ENCODE assay signal across 17 cellular contexts in the genomic region with DNA sequence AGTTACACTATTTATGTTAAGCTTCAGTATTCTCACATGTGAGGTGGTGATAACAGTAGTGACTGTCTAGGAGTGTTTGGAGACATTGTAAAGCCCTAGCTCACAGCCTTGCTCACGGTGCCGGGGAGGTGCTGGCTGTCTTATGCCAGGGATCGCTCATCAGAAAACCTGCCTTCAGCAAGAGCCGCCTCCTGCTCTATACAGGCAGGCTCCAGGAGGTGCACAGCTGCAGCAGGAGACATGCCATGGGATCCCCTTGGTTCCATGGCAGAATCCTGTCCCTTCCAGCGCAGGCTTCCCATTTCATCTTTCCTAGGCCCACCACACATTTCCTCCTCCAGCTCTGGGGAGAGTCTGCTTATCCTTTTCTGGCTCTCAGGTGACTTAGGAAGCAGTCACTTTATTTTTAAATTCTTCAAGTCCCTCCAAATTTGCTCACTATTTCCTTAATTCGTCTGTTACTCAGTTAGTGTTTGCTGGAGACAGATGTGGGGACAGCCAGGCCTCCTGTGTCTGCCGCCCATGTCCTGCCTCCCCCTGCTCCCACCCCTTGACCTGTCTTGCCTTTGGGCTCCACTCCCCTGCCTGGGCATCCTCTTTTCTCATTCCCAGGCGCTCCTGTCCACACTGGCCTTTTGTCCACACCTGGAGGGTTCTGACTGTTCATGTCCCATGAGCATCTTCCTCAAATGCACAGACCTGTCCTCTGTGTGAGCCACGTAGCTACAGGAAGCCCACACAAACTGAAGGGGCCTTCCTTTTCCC. TPM values are rescaled to one million over a fixed set of nuclear protein-coding genes. Genes with fewer than 3 reads are reported as not detected.
"Had no signal": no experiment of that assay in that cellular context is flagged by ENCODE, and none has a peak within 500 bp of the region (broad histone marks: within the 10 kb centered on the region; RNA-seq: fewer than 3 reads in every experiment).

No MANE protein-coding gene starts in this region.

- ATAC-seq: gastrocnemius medialis, left colon, psoas muscle had no signal

- H3K36me3 ChIP-seq: esophagus muscularis mucosa, gastrocnemius medialis had no signal

- H3K9me3 Mint-ChIP-seq: central memory CD8-positive, alpha-beta T cell; nephron; type B pancreatic cell had no signal

- H3K9me3 ChIP-seq: esophagus muscularis mucosa, gastrocnemius medialis, psoas muscle had no signal

- H3K4me3 ChIP-seq: esophagus muscularis mucosa, gastrocnemius medialis, psoas muscle had no signal

- H3K4me1 Mint-ChIP-seq: central memory CD8-positive, alpha-beta T cell; immature natural killer cell had no signal

- H3K27ac ChIP-seq: epithelial cell of prostate, esophagus muscularis mucosa, gastrocnemius medialis, psoas muscle had no signal

- H3K27me3 ChIP-seq: esophagus muscularis mucosa, gastrocnemius medialis had no signal

- H3K36me3 Mint-ChIP-seq: immature natural killer cell, type B pancreatic cell had no signal

- DNase-seq: effector memory CD4-positive, alpha-beta T cell; gastrocnemius medialis; immature natural killer cell; kidney; occipital lobe; psoas muscle; retina; small intestine; stimulated activated CD4-positive, alpha-beta T cell treated with anti-CD3 and anti-CD28 coated beads, Interleukin-12 subunit alpha, Interleukin-12 subunit beta, amount 100 ng/mL, for 4 hours; stimulated activated naive CD4-positive, alpha-beta T cell treated with Interleukin-2 at 50 U/mL for 16 hours had no signal

- H3K27ac Mint-ChIP-seq: immature natural killer cell, nephron, type B pancreatic cell had no signal

- H3K4me1 ChIP-seq: gastrocnemius medialis, psoas muscle had no signal

- H3K4me3 Mint-ChIP-seq: central memory CD8-positive, alpha-beta T cell; immature natural killer cell; nephron; type B pancreatic cell had no signal

RNA-seq across cellular contexts. Expression of a gene that starts 31.7 kb away (rescaled TPM):
- total RNA-seq: myocyte had no signal
- polyA plus RNA-seq: immature natural killer cell had no signal
